8 cellular contexts compared by ENCODE assay signal in genomic region chr2:234425923-234426603, GRCh38.
DNase-seq lines count a peak whose midpoint lies in the region; ATAC-seq lines count a peak whose summit lies in the region.

No MANE protein-coding gene starts in this region.

- DNase-seq in right cardiac atrium: peak in 1 of 3 donors; percentile 70
- DNase-seq in C1 segment of cervical spinal cord (lab: John Stamatoyannopoulos, UW): no peak
- DNase-seq in amygdala (lab: John Stamatoyannopoulos, UW): no peak
- DNase-seq in 8988T: no peak
- no peak for DNase-seq in NCI-H524 (lab: John Stamatoyannopoulos, UW)

- no peaks in the 10 kb centered on the region for H3K4me1 ChIP-seq in right cardiac atrium (ENCODE audit: control insufficient read depth, insufficient read depth, low read length)

- no peak overlapping the region for H3K27ac ChIP-seq in right cardiac atrium (ENCODE audit: low read length)

- 65% methylated on average over 6 of the region's 6 CpGs for WGBS in right cardiac atrium

- intact Hi-C loops in right cardiac atrium (cut with DNase I): no loop called here

- H3K27me3 ChIP-seq in right cardiac atrium (ENCODE audit: control insufficient read depth, insufficient read depth): no peaks in the 10 kb centered on the region

- H3K9me3 ChIP-seq in right cardiac atrium (ENCODE audit: control insufficient read depth, low read length): no peaks in the 10 kb centered on the region

- ATAC-seq in GM19324 (IDR thresholded peaks at IDR 0.05; ENCODE audit: low FRiP score, unreplicated experiment) (peak; percentile 93), HG03135 (IDR thresholded peaks at IDR 0.05; ENCODE audit: unreplicated experiment) (peak; percentile 80), right cardiac atrium (peak; percentile 36 to 53)
- peak; percentile 51 to 57 for ATAC-seq in activated CD4-positive, CD25-positive, alpha-beta regulatory T cell treated with anti-CD3 and anti-CD28 coated beads, Interleukin-2, amount 50 U/mL, for 24 hours

- H3K4me3 ChIP-seq in right cardiac atrium (ENCODE audit: low read length): no peak overlapping the region
